Comparison of ENCODE assay signal across 25 cellular contexts in genomic region chr12:26400627-26401026, GRCh38.
"Had no signal": no experiment of that assay in that cellular context is flagged by ENCODE, and none has a peak within 500 bp of the region (broad histone marks: within the 10 kb centered on the region; RNA-seq: fewer than 3 reads in every experiment).

No MANE protein-coding gene starts in this region.

- DNase-seq: colonic mucosa; cortex of kidney; dermis blood vessel endothelial cell; dorsolateral prefrontal cortex; effector CD4-positive, alpha-beta T cell; effector CD8-positive, alpha-beta T cell; effector memory CD4-positive, alpha-beta T cell; effector memory CD8-positive, alpha-beta T cell; endodermal cell; erythroblast; esophagus squamous epithelium; foreskin fibroblast; foreskin keratinocyte; foreskin melanocyte; gastrocnemius medialis; glutamatergic neuron; head of caudate nucleus; heart left ventricle; heart right ventricle had no signal

- ATAC-seq: effector memory CD8-positive, alpha-beta T cell; esophagus mucosa; foreskin keratinocyte; gastrocnemius medialis; gastroesophageal sphincter; heart left ventricle; heart right ventricle had no signal

- H3K4me3 ChIP-seq: colonic mucosa, coronary artery, dorsolateral prefrontal cortex, esophagus muscularis mucosa, esophagus squamous epithelium, gastrocnemius medialis, gastroesophageal sphincter, heart left ventricle, heart right ventricle had no signal

- H3K9me3 ChIP-seq: colonic mucosa, esophagus muscularis mucosa, esophagus squamous epithelium, gastrocnemius medialis, gastroesophageal sphincter, heart left ventricle, heart right ventricle had no signal

- H3K36me3 ChIP-seq: colonic mucosa, gastrocnemius medialis had no signal

- FAIRE-seq: endothelial cell of umbilical vein had no signal

- H3K4me1 ChIP-seq: colonic mucosa, esophagus muscularis mucosa, heart left ventricle, heart right ventricle had no signal

- H3K27ac ChIP-seq: colonic mucosa, coronary artery, dorsolateral prefrontal cortex, epithelial cell of prostate, esophagus muscularis mucosa, esophagus squamous epithelium, foreskin keratinocyte, gastrocnemius medialis, gastroesophageal sphincter, heart left ventricle, heart right ventricle had no signal

- H3K27me3 ChIP-seq: colonic mucosa, dorsolateral prefrontal cortex, esophagus muscularis mucosa, esophagus squamous epithelium, gastrocnemius medialis, gastroesophageal sphincter, heart left ventricle, heart right ventricle had no signal
